ENCODE assay signal across 1 cellular context in the genomic region with DNA sequence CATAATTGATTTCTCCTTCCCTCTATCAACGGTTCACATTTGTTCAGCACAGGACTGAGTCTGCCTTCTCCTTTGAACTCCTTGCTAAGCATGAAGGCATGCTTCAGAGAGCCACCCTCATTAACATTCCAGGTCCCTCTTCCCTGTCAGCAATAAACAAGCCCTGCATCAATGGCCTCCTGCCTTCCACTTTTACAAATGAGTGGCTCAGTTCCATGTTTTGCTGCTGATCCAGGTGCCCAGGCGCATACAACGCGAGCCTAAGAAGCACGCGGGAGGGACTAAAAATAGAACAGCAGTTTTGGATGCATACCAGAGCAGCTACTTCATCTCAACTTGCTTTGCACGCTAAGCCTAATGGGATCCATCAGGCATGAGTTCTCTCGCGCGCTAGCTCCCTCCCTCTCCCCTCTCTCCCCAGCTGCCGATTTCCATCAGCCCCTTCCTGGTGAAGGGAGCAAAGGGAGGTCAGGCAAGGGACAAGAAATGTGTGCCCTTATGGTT.
TF ChIP-seq lines count a peak whose summit lies in the region.

No MANE protein-coding gene starts in this region.

TF ChIP-seq in HEK293, 187 proteins besides CTCF, POLR2A, EP300 and RAD21 (continued from another document and continues in another):
- TF ChIP-seq, protein P1, sequence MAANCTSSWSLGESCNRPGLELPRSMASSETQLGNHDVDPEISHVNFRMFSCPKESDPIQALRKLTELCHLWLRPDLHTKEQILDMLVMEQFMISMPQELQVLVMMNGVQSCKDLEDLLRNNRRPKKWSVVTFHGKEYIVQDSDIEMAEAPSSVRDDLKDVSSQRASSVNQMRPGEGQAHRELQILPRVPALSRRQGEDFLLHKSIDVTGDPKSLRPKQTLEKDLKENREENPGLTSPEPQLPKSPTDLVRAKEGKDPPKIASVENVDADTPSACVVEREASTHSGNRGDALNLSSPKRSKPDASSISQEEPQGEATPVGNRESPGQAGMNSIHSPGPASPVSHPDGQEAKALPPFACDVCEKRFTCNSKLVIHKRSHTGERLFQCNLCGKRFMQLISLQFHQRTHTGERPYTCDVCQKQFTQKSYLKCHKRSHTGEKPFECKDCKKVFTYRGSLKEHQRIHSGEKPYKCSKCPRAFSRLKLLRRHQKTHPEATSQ (tag by site-specific recombination; IDR thresholded peaks at IDR 0.05), result no peak
- TF ChIP-seq ZNF37A (tag by site-specific recombination; IDR thresholded peaks at IDR 0.05) (no peak), YY2 (tag by site-specific recombination; IDR thresholded peaks at IDR 0.05) (no peak), ZNF658 (tag by site-specific recombination; IDR thresholded peaks at IDR 0.05) (no peak), ZNF707 (tag by site-specific recombination; IDR thresholded peaks at IDR 0.05) (no peak), ZNF610 (tag by site-specific recombination; IDR thresholded peaks at IDR 0.05; ENCODE audit: borderline replicate concordance) (peak; percentile 85), ZNF202 (tag by site-specific recombination; IDR thresholded peaks at IDR 0.05; ENCODE audit: borderline replicate concordance) (no peak), ZNF404 (tag by site-specific recombination; IDR thresholded peaks at IDR 0.05) (no peak), ZNF585B (tag by site-specific recombination; IDR thresholded peaks at IDR 0.05) (no peak), ZNF747 (tag by site-specific recombination; IDR thresholded peaks at IDR 0.05) (no peak), ZNF16 (tag by site-specific recombination; IDR thresholded peaks at IDR 0.05; ENCODE audit: low read depth) (no peak; the same call in 1 of the 2 replicates), ZNF114 (tag by site-specific recombination; IDR thresholded peaks at IDR 0.05) (no peak), ZIC2 (tag by site-specific recombination; IDR thresholded peaks at IDR 0.05) (no peak), SP2 (tag by site-specific recombination; IDR thresholded peaks at IDR 0.05) (peak; percentile 38), ZBTB48 (tag by site-specific recombination; IDR thresholded peaks at IDR 0.05) (peak; percentile 91; the same call in 1 of the 2 replicates), ZNF157 (tag by site-specific recombination; IDR thresholded peaks at IDR 0.05) (no peak), PRDM1 (tag by site-specific recombination; IDR thresholded peaks at IDR 0.05) (no peak), ZNF214 (tag by site-specific recombination; IDR thresholded peaks at IDR 0.05; ENCODE audit: borderline replicate concordance) (no peak), ZNF184 (tag by site-specific recombination; IDR thresholded peaks at IDR 0.05) (no peak), ZNF155 (tag by site-specific recombination; IDR thresholded peaks at IDR 0.05) (no peak), BCL11A (tag by site-specific recombination; IDR thresholded peaks at IDR 0.05; ENCODE audit: low read depth) (peak; percentile 82; the same call in 1 of the 2 replicates), ZNF292 (tag by site-specific recombination; IDR thresholded peaks at IDR 0.05; ENCODE audit: borderline replicate concordance, low read depth) (no peak), ZNF175 (tag by site-specific recombination; IDR thresholded peaks at IDR 0.05) (no peak), ZFP69B (tag by site-specific recombination; IDR thresholded peaks at IDR 0.05) (peak; percentile 87), ZNF776 (tag by site-specific recombination; IDR thresholded peaks at IDR 0.05; ENCODE audit: borderline replicate concordance) (no peak), ZNF837 (tag by site-specific recombination; IDR thresholded peaks at IDR 0.05) (no peak), GLI4 (tag by site-specific recombination; IDR thresholded peaks at IDR 0.05) (no peak), ZNF501 (tag by site-specific recombination; IDR thresholded peaks at IDR 0.05) (peak; percentile 88), MYNN (tag by site-specific recombination; IDR thresholded peaks at IDR 0.05; ENCODE audit: borderline replicate concordance) (no peak), ZNF239 (tag by site-specific recombination; IDR thresholded peaks at IDR 0.05) (peak; percentile 70; the same call in 1 of the 2 replicates), ZNF302 (tag by site-specific recombination; IDR thresholded peaks at IDR 0.05; ENCODE audit: low read depth) (no peak), ZNF571 (tag by site-specific recombination; IDR thresholded peaks at IDR 0.05) (no peak), ZNF654 (tag by site-specific recombination; IDR thresholded peaks at IDR 0.05; ENCODE audit: low read depth) (no peak), ZNF223 (tag by site-specific recombination; IDR thresholded peaks at IDR 0.05) (no peak), ZBTB17 (tag by site-specific recombination; IDR thresholded peaks at IDR 0.05) (peak; percentile 92)
- TF ChIP-seq, protein P2, sequence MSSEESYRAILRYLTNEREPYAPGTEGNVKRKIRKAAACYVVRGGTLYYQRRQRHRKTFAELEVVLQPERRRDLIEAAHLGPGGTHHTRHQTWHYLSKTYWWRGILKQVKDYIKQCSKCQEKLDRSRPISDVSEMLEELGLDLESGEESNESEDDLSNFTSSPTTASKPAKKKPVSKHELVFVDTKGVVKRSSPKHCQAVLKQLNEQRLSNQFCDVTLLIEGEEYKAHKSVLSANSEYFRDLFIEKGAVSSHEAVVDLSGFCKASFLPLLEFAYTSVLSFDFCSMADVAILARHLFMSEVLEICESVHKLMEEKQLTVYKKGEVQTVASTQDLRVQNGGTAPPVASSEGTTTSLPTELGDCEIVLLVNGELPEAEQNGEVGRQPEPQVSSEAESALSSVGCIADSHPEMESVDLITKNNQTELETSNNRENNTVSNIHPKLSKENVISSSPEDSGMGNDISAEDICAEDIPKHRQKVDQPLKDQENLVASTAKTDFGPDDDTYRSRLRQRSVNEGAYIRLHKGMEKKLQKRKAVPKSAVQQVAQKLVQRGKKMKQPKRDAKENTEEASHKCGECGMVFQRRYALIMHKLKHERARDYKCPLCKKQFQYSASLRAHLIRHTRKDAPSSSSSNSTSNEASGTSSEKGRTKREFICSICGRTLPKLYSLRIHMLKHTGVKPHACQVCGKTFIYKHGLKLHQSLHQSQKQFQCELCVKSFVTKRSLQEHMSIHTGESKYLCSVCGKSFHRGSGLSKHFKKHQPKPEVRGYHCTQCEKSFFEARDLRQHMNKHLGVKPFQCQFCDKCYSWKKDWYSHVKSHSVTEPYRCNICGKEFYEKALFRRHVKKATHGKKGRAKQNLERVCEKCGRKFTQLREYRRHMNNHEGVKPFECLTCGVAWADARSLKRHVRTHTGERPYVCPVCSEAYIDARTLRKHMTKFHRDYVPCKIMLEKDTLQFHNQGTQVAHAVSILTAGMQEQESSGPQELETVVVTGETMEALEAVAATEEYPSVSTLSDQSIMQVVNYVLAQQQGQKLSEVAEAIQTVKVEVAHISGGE (tag by site-specific recombination; conservative IDR thresholded peaks at IDR 0.05; ENCODE audit: low read depth), result no peak
- TF ChIP-seq, protein P3, sequence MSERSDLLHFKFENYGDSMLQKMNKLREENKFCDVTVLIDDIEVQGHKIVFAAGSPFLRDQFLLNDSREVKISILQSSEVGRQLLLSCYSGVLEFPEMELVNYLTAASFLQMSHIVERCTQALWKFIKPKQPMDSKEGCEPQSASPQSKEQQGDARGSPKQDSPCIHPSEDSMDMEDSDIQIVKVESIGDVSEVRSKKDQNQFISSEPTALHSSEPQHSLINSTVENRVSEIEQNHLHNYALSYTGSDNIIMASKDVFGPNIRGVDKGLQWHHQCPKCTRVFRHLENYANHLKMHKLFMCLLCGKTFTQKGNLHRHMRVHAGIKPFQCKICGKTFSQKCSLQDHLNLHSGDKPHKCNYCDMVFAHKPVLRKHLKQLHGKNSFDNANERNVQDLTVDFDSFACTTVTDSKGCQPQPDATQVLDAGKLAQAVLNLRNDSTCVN (tag by site-specific recombination; optimal IDR thresholded peaks at IDR 0.05), result peak; percentile 56
- TF ChIP-seq, protein P4, sequence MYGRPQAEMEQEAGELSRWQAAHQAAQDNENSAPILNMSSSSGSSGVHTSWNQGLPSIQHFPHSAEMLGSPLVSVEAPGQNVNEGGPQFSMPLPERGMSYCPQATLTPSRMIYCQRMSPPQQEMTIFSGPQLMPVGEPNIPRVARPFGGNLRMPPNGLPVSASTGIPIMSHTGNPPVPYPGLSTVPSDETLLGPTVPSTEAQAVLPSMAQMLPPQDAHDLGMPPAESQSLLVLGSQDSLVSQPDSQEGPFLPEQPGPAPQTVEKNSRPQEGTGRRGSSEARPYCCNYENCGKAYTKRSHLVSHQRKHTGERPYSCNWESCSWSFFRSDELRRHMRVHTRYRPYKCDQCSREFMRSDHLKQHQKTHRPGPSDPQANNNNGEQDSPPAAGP (tag by site-specific recombination; IDR thresholded peaks at IDR 0.05), result peak; percentile 76
- TF ChIP-seq, protein P5, sequence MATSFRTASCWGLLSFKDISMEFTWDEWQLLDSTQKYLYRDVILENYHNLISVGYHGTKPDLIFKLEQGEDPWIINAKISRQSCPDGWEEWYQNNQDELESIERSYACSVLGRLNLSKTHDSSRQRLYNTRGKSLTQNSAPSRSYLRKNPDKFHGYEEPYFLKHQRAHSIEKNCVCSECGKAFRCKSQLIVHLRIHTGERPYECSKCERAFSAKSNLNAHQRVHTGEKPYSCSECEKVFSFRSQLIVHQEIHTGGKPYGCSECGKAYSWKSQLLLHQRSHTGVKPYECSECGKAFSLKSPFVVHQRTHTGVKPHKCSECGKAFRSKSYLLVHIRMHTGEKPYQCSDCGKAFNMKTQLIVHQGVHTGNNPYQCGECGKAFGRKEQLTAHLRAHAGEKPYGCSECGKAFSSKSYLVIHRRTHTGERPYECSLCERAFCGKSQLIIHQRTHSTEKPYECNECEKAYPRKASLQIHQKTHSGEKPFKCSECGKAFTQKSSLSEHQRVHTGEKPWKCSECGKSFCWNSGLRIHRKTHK (tag by site-specific recombination; IDR thresholded peaks at IDR 0.05), result no peak
- TF ChIP-seq, protein P6, sequence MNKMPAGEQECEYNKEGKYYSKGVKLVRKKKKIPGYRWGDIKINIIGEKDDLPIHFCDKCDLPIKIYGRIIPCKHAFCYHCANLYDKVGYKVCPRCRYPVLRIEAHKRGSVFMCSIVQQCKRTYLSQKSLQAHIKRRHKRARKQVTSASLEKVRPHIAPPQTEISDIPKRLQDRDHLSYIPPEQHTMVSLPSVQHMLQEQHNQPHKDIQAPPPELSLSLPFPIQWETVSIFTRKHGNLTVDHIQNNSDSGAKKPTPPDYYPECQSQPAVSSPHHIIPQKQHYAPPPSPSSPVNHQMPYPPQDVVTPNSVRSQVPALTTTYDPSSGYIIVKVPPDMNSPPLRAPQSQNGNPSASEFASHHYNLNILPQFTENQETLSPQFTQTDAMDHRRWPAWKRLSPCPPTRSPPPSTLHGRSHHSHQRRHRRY (tag by site-specific recombination; IDR thresholded peaks at IDR 0.05), result no peak
- TF ChIP-seq, protein P7, sequence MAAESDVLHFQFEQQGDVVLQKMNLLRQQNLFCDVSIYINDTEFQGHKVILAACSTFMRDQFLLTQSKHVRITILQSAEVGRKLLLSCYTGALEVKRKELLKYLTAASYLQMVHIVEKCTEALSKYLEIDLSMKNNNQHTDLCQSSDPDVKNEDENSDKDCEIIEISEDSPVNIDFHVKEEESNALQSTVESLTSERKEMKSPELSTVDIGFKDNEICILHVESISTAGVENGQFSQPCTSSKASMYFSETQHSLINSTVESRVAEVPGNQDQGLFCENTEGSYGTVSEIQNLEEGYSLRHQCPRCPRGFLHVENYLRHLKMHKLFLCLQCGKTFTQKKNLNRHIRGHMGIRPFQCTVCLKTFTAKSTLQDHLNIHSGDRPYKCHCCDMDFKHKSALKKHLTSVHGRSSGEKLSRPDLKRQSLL (tag by site-specific recombination; IDR thresholded peaks at IDR 0.05), result no peak
- TF ChIP-seq, protein P8, sequence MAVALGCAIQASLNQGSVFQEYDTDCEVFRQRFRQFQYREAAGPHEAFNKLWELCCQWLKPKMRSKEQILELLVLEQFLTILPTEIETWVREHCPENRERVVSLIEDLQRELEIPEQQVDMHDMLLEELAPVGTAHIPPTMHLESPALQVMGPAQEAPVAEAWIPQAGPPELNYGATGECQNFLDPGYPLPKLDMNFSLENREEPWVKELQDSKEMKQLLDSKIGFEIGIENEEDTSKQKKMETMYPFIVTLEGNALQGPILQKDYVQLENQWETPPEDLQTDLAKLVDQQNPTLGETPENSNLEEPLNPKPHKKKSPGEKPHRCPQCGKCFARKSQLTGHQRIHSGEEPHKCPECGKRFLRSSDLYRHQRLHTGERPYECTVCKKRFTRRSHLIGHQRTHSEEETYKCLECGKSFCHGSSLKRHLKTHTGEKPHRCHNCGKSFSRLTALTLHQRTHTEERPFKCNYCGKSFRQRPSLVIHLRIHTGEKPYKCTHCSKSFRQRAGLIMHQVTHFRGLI (tag by site-specific recombination; IDR thresholded peaks at IDR 0.05), result no peak
- TF ChIP-seq, protein P9, sequence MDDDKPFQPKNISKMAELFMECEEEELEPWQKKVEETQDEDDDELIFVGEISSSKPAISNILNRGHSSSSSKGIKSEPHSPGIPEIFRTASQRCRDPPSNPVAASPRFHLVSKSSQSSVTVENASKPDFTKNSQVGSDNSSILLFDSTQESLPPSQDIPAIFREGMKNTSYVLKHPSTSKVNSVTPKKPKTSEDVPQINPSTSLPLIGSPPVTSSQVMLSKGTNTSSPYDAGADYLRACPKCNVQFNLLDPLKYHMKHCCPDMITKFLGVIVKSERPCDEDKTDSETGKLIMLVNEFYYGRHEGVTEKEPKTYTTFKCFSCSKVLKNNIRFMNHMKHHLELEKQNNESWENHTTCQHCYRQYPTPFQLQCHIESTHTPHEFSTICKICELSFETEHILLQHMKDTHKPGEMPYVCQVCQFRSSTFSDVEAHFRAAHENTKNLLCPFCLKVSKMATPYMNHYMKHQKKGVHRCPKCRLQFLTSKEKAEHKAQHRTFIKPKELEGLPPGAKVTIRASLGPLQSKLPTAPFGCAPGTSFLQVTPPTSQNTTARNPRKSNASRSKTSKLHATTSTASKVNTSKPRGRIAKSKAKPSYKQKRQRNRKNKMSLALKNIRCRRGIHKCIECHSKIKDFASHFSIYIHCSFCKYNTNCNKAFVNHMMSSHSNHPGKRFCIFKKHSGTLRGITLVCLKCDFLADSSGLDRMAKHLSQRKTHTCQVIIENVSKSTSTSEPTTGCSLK (tag by site-specific recombination; IDR thresholded peaks at IDR 0.05), result no peak
- TF ChIP-seq, protein P10, sequence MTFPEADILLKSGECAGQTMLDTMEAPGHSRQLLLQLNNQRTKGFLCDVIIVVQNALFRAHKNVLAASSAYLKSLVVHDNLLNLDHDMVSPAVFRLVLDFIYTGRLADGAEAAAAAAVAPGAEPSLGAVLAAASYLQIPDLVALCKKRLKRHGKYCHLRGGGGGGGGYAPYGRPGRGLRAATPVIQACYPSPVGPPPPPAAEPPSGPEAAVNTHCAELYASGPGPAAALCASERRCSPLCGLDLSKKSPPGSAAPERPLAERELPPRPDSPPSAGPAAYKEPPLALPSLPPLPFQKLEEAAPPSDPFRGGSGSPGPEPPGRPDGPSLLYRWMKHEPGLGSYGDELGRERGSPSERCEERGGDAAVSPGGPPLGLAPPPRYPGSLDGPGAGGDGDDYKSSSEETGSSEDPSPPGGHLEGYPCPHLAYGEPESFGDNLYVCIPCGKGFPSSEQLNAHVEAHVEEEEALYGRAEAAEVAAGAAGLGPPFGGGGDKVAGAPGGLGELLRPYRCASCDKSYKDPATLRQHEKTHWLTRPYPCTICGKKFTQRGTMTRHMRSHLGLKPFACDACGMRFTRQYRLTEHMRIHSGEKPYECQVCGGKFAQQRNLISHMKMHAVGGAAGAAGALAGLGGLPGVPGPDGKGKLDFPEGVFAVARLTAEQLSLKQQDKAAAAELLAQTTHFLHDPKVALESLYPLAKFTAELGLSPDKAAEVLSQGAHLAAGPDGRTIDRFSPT (tag by site-specific recombination; IDR thresholded peaks at IDR 0.05), result peak; percentile 68
